15 cellular contexts compared by ENCODE assay signal in the genomic region with DNA sequence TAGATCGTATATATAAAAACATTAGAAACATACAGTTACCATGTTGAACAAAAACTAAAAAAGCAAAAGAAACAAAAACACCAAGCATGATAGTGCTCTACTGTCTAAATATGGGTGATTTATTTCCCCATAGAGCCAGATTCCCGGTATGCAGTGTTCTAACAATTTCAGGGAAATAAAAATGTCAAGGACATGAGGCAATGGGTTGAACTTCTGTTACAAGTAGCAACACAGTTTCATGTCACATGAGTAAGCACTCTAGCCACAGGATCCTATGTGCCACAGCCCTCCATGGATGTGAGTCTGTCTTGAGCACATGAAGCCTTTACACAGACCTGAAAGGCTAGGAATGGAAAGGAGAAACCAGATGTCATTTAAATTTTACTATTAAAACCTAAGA.
DNase-seq lines count a peak whose midpoint lies in the region; TF ChIP-seq lines count a peak whose summit lies in the region.
"Had no signal": no experiment of that assay in that cellular context is flagged by ENCODE, and none has a peak within 500 bp of the region (broad histone marks: within the 10 kb centered on the region; RNA-seq: fewer than 3 reads in every experiment).

No MANE protein-coding gene starts in this region.

- peaks cover 13% of the 10 kb centered on the region; the same call in 1 of the 2 replicates for H3F3A ChIP-seq in MM.1S (ENCODE audit: insufficient read depth, low read length)

- H3K27me3 ChIP-seq in MM.1S (replicated peaks; ENCODE audit: insufficient read depth, low read length) (no peaks in the 10 kb centered on the region), suprapubic skin (no peaks in the 10 kb centered on the region)
- H3K27me3 ChIP-seq: BLaER1 treated with 17β-estradiol and CSF1 and Interleukin-3, amounts not matched to agents 10 nM and 100 nM had no signal

- H3K4me3 Mint-ChIP-seq in dendritic cell treated with granulocyte-macrophage colony-stimulating factor and Interleukin-4, amounts not matched to agents 40 ng/mL and 50 ng/mL, for 4 days: no peak overlapping the region
- no peak overlapping the region for H3K4me3 Mint-ChIP-seq in mesothelial cell of epicardium
- H3K4me3 Mint-ChIP-seq in activated T-helper 1 cell treated with anti-CD3 and anti-CD28 coated beads, Interleukin-12 subunit alpha, Interleukin-12 subunit beta, Interleukin-2, Interleukin-4 antibody, amounts not matched to agents 30 ng/mL and 10 ng/mL and 1 ng/mL, durations not matched to agents 14 hours and 24 hours and 36 hours: no peak overlapping the region
- H3K4me3 Mint-ChIP-seq: central memory CD8-positive, alpha-beta T cell had no signal

- H3K27ac Mint-ChIP-seq in dendritic cell treated with granulocyte-macrophage colony-stimulating factor and Interleukin-4, amounts not matched to agents 40 ng/mL and 50 ng/mL, for 4 days: peak overlapping the region; percentile 14
- peak overlapping the region; percentile 93 for H3K27ac Mint-ChIP-seq in mesothelial cell of epicardium
- no peak overlapping the region for H3K27ac Mint-ChIP-seq in activated T-helper 1 cell treated with anti-CD3 and anti-CD28 coated beads, Interleukin-12 subunit alpha, Interleukin-12 subunit beta, Interleukin-2, Interleukin-4 antibody, amounts not matched to agents 30 ng/mL and 10 ng/mL and 1 ng/mL, durations not matched to agents 14 hours and 24 hours and 36 hours
- H3K27ac Mint-ChIP-seq: activated T-helper 2 cell treated with anti-CD3 and anti-CD28 coated beads, Interferon-gamma antibody, Interleukin-2, Interleukin-4, amounts not matched to agents 10 μg/mL and 5 μg/mL and 100 μg/mL, durations not matched to agents 14 hours and 24 hours and 36 hours had no signal

- peaks cover 69% of the 10 kb centered on the region for H3K36me3 Mint-ChIP-seq in dendritic cell treated with granulocyte-macrophage colony-stimulating factor and Interleukin-4, amounts not matched to agents 40 ng/mL and 50 ng/mL, for 4 days (ENCODE audit: low read depth)
- H3K36me3 Mint-ChIP-seq in mesothelial cell of epicardium: peaks cover 2% of the 10 kb centered on the region
- H3K36me3 Mint-ChIP-seq in activated T-helper 1 cell treated with anti-CD3 and anti-CD28 coated beads, Interleukin-12 subunit alpha, Interleukin-12 subunit beta, Interleukin-2, Interleukin-4 antibody, amounts not matched to agents 30 ng/mL and 10 ng/mL and 1 ng/mL, durations not matched to agents 14 hours and 24 hours and 36 hours (ENCODE audit: low read depth): peaks cover 33% of the 10 kb centered on the region

- no peaks in the 10 kb centered on the region for H3K79me2 ChIP-seq in MM.1S (ENCODE audit: low read length)

- no peaks in the 10 kb centered on the region for H3K9me2 ChIP-seq in MM.1S (replicated peaks; ENCODE audit: insufficient read depth, low read length)
- H3K9me2 ChIP-seq: SK-N-SH had no signal

- no peaks in the 10 kb centered on the region for H4K20me1 ChIP-seq in MM.1S (ENCODE audit: insufficient read depth, low read length)

- H2AFZ ChIP-seq in MM.1S (ENCODE audit: low read length): no peak overlapping the region

- peak overlapping the region; percentile 52 for H3K4me2 ChIP-seq in MM.1S (ENCODE audit: low read depth, low read length)
- H3K4me2 ChIP-seq: BLaER1 treated with 17β-estradiol and CSF1 and Interleukin-3, amounts not matched to agents 10 nM and 100 nM; SK-N-SH had no signal

- TF ChIP-seq POLR2A in suprapubic skin (IDR thresholded peaks at IDR 0.05): no peak

- no peaks in the 10 kb centered on the region for H3K9me3 Mint-ChIP-seq in dendritic cell treated with granulocyte-macrophage colony-stimulating factor and Interleukin-4, amounts not matched to agents 40 ng/mL and 50 ng/mL, for 4 days
- no peaks in the 10 kb centered on the region for H3K9me3 Mint-ChIP-seq in mesothelial cell of epicardium
- H3K9me3 Mint-ChIP-seq in activated T-helper 1 cell treated with anti-CD3 and anti-CD28 coated beads, Interleukin-12 subunit alpha, Interleukin-12 subunit beta, Interleukin-2, Interleukin-4 antibody, amounts not matched to agents 30 ng/mL and 10 ng/mL and 1 ng/mL, durations not matched to agents 14 hours and 24 hours and 36 hours: no peaks in the 10 kb centered on the region
- H3K9me3 Mint-ChIP-seq: activated T-helper 2 cell treated with anti-CD3 and anti-CD28 coated beads, Interferon-gamma antibody, Interleukin-2, Interleukin-4, amounts not matched to agents 10 μg/mL and 5 μg/mL and 100 μg/mL, durations not matched to agents 14 hours and 24 hours and 36 hours; central memory CD8-positive, alpha-beta T cell had no signal

- no peaks in the 10 kb centered on the region for H3K27me3 Mint-ChIP-seq in dendritic cell treated with granulocyte-macrophage colony-stimulating factor and Interleukin-4, amounts not matched to agents 40 ng/mL and 50 ng/mL, for 4 days
- no peaks in the 10 kb centered on the region for H3K27me3 Mint-ChIP-seq in mesothelial cell of epicardium (ENCODE audit: low read depth)
- no peaks in the 10 kb centered on the region for H3K27me3 Mint-ChIP-seq in activated T-helper 1 cell treated with anti-CD3 and anti-CD28 coated beads, Interleukin-12 subunit alpha, Interleukin-12 subunit beta, Interleukin-2, Interleukin-4 antibody, amounts not matched to agents 30 ng/mL and 10 ng/mL and 1 ng/mL, durations not matched to agents 14 hours and 24 hours and 36 hours (ENCODE audit: insufficient read depth)
- H3K27me3 Mint-ChIP-seq: central memory CD8-positive, alpha-beta T cell had no signal

- no peak overlapping the region for H3K9ac ChIP-seq in MM.1S (ENCODE audit: low read length)
- H3K9ac ChIP-seq: BLaER1 treated with 17β-estradiol and CSF1 and Interleukin-3, amounts not matched to agents 10 nM and 100 nM; SK-N-SH had no signal

- H3K36me3 ChIP-seq in MM.1S (replicated peaks; ENCODE audit: insufficient read depth, low read length) (no peaks in the 10 kb centered on the region), suprapubic skin (no peaks in the 10 kb centered on the region)

- TF ChIP-seq CTCF in AG09319 (IDR thresholded peaks at IDR 0.05; ENCODE audit: low read depth, low read length) (no peak), MM.1S (IDR thresholded peaks at IDR 0.05; ENCODE audit: low read length) (no peak), mesothelial cell of epicardium (IDR thresholded peaks at IDR 0.05; ENCODE audit: unreplicated experiment) (no peak), suprapubic skin (IDR thresholded peaks at IDR 0.05) (no peak)

- peak; percentile 8 for DNase-seq in AG09319 (ENCODE audit: extremely low read depth, low read depth)
- no peak for DNase-seq in MM.1S
- no peak for DNase-seq in mesothelial cell of epicardium (ENCODE audit: low spot score in 2 of 2, unreplicated experiment in 2 of 2)
- no peak for DNase-seq in suprapubic skin (ENCODE audit: low spot score in 2 of 2)
- no peak for DNase-seq in amygdala (lab: John Stamatoyannopoulos, UW)
- no peak for DNase-seq in activated T-helper 1 cell treated with anti-CD3 and anti-CD28 coated beads, Interleukin-12 subunit alpha, Interleukin-12 subunit beta, Interleukin-2, Interleukin-4 antibody, amounts not matched to agents 30 ng/mL and 10 ng/mL and 1 ng/mL, durations not matched to agents 14 hours and 24 hours and 36 hours (ENCODE audit: low spot score)
- no peak for DNase-seq in ACHN
- DNase-seq: activated CD4-positive, alpha-beta T cell treated with anti-CD3 and anti-CD28 coated beads for 1 hour; NCI-H1417 treated with DMSO at 0.1 percent for 48 hours; SK-N-SH; stimulated activated CD4-positive, alpha-beta T cell treated with anti-CD3 and anti-CD28 coated beads, Interleukin-15, amount 100 ng/mL, for 24 hours had no signal

- H3K9me3 ChIP-seq in MM.1S (replicated peaks; ENCODE audit: insufficient read depth, low read length) (no peaks in the 10 kb centered on the region), suprapubic skin (no peaks in the 10 kb centered on the region)
- H3K9me3 ChIP-seq: BLaER1 treated with 17β-estradiol and CSF1 and Interleukin-3, amounts not matched to agents 10 nM and 100 nM; SK-N-SH had no signal

- 39% methylated on average over 2 of the region's 2 CpGs for WGBS in suprapubic skin

- H3K4me3 ChIP-seq in MM.1S (ENCODE audit: low read length) (no peak overlapping the region), suprapubic skin (no peak overlapping the region)
- H3K4me3 ChIP-seq: BLaER1 treated with 17β-estradiol and CSF1 and Interleukin-3, amounts not matched to agents 10 nM and 100 nM had no signal

- no peak for TF ChIP-seq EP300 in suprapubic skin (IDR thresholded peaks at IDR 0.05)

- in situ Hi-C loops in ACHN (cut with HindIII; ENCODE audit: low pct_ligation_motif_present, low pct_unique_long_range_greater_than_20kb, low sequenced_read_pairs): no loop called here

- H3K27ac ChIP-seq in MM.1S (ENCODE audit: low read length) (no peak overlapping the region), suprapubic skin (no peak overlapping the region)
- H3K27ac ChIP-seq: BLaER1 treated with 17β-estradiol and CSF1 and Interleukin-3, amounts not matched to agents 10 nM and 100 nM had no signal

- peaks cover 10% of the 10 kb centered on the region for H3K4me1 Mint-ChIP-seq in dendritic cell treated with granulocyte-macrophage colony-stimulating factor and Interleukin-4, amounts not matched to agents 40 ng/mL and 50 ng/mL, for 4 days (ENCODE audit: low read depth)
- H3K4me1 Mint-ChIP-seq in mesothelial cell of epicardium: peaks cover 36% of the 10 kb centered on the region
- H3K4me1 Mint-ChIP-seq in activated T-helper 1 cell treated with anti-CD3 and anti-CD28 coated beads, Interleukin-12 subunit alpha, Interleukin-12 subunit beta, Interleukin-2, Interleukin-4 antibody, amounts not matched to agents 30 ng/mL and 10 ng/mL and 1 ng/mL, durations not matched to agents 14 hours and 24 hours and 36 hours (ENCODE audit: low read depth): peaks cover 21% of the 10 kb centered on the region

- intact Hi-C loops in dendritic cell treated with granulocyte-macrophage colony-stimulating factor and Interleukin-4, amounts not matched to agents 40 ng/mL and 50 ng/mL, for 4 days (cut with micrococcal nuclease): no loop called here
- intact Hi-C loops in activated T-helper 1 cell treated with anti-CD3 and anti-CD28 coated beads, Interleukin-12 subunit alpha, Interleukin-12 subunit beta, Interleukin-2, Interleukin-4 antibody, amounts not matched to agents 30 ng/mL and 10 ng/mL and 1 ng/mL, durations not matched to agents 14 hours and 24 hours and 36 hours (cut with micrococcal nuclease): no loop called here

- H3K4me1 ChIP-seq in MM.1S (ENCODE audit: low read length) (peaks cover 17% of the 10 kb centered on the region), suprapubic skin (peaks cover 27% of the 10 kb centered on the region)
- H3K4me1 ChIP-seq: BLaER1 treated with 17β-estradiol and CSF1 and Interleukin-3, amounts not matched to agents 10 nM and 100 nM had no signal
